7 cellular contexts compared by ENCODE assay signal in genomic region chr11:131688056-131688693, GRCh38.
DNase-seq lines count a peak whose midpoint lies in the region; ATAC-seq and TF ChIP-seq lines count a peak whose summit lies in the region.

No MANE protein-coding gene starts in this region.

- TF ChIP-seq CTCF in fibroblast of mammary gland (conservative IDR thresholded peaks at IDR 0.05; ENCODE audit: control insufficient read depth, insufficient read depth, low read depth, low read length) = no peak

- H3K4me3 Mint-ChIP-seq in T-helper 2 cell treated with Interferon-gamma antibody and Interleukin-4, amounts not matched to agents 5 μg/mL and 100 μg/mL, for 36 hours = no peak overlapping the region

- H3K27me3 Mint-ChIP-seq in T-helper 2 cell treated with Interferon-gamma antibody and Interleukin-4, amounts not matched to agents 5 μg/mL and 100 μg/mL, for 36 hours (ENCODE audit: low read depth) = no peaks in the 10 kb centered on the region

- H3K4me1 Mint-ChIP-seq in T-helper 2 cell treated with Interferon-gamma antibody and Interleukin-4, amounts not matched to agents 5 μg/mL and 100 μg/mL, for 36 hours (ENCODE audit: low read depth) = peaks cover 4% of the 10 kb centered on the region

- H3K4me3 ChIP-seq in fibroblast of mammary gland (ENCODE audit: control insufficient read depth, low read depth, low read length) = peak overlapping the region; percentile 2

- H3K9me3 Mint-ChIP-seq in T-helper 2 cell treated with Interferon-gamma antibody and Interleukin-4, amounts not matched to agents 5 μg/mL and 100 μg/mL, for 36 hours = no peaks in the 10 kb centered on the region

- ATAC-seq in GM19395 (IDR thresholded peaks at IDR 0.05; ENCODE audit: unreplicated experiment) = peak; percentile 74
- no peak for ATAC-seq in HG03139 (IDR thresholded peaks at IDR 0.05; ENCODE audit: unreplicated experiment)

- H3K27ac Mint-ChIP-seq in T-helper 2 cell treated with Interferon-gamma antibody and Interleukin-4, amounts not matched to agents 5 μg/mL and 100 μg/mL, for 36 hours = no peak overlapping the region

- no peaks in the 10 kb centered on the region for H3K36me3 Mint-ChIP-seq in T-helper 2 cell treated with Interferon-gamma antibody and Interleukin-4, amounts not matched to agents 5 μg/mL and 100 μg/mL, for 36 hours (ENCODE audit: low read depth)

- DNase-seq in EL (peak; percentile 53), HPDE6-E6E7 (ENCODE audit: extremely low spot score) (peak; percentile 41), fibroblast of mammary gland (ENCODE audit: low read depth) (peak; percentile 40), nucleus accumbens (lab: John Stamatoyannopoulos, UW) (peak in 43 of 56 donors; percentile 22 to 79 (median 58))
- peak; percentile 32 for DNase-seq in T-helper 2 cell treated with Interferon-gamma antibody and Interleukin-4, amounts not matched to agents 5 μg/mL and 100 μg/mL, for 36 hours (ENCODE audit: low spot score)
